Comparison of ENCODE assay signal across 1 cellular context in the genomic region with DNA sequence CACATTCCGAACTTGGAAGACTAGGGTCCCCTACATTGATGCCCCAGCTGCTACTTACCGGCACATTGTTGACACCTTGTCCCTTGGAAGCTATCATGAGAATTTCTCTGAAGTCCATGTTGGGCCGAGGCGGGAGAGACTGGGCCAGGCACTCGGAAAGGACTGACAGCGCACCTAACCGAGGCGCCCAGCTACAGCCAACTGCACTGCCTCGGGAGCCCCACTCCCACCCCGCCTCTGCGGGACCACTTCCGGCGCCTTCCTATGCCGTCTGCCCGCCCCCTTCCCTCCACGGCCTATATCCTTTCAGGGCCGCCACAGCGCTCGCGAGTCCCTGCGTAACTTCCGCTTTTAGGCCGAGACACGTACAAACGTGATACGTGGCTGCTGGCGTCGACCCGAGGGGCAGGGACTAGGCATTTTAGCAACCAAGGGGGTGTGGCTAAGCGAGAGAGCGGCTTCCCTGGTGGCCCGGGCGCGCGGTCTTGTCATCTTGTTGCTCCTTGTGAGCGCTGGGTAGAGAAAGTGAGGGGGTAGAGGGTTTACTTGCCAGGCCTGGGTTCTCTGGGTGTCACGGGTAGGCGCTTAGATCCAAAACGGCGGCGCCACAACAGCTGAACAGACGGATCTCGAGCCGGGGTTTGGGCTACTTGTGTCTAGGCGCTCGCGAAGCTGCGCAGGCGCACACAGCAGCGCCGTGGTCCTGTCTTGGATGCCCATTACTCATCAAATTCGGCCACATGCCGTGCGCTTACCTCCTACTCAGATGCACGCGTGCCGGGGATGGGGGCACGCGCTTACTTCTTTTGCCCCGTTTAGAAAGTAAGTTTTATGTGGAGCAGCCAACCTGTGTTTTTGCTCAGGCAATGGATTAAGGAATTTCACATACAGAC.
TF ChIP-seq lines count a peak whose summit lies in the region.

Gene SPTY2D1, minus strand, starts transcription at position 203 of the 893 bp plus-strand sequence. Its CDS starts 85 bp downstream, at position 118.

TF ChIP-seq in H1, 55 proteins besides CTCF, POLR2A, EP300 and RAD21 (continued from another document):
- TF ChIP-seq JUND (IDR thresholded peaks at IDR 0.05; ENCODE audit: low read length) (no peak), MAX (IDR thresholded peaks at IDR 0.05) (peak; percentile 91), CEBPB (IDR thresholded peaks at IDR 0.05; ENCODE audit: low read depth, low read length) (no peak), ATF3 (IDR thresholded peaks at IDR 0.05; ENCODE audit: insufficient read depth, low read depth, low read length) (0 out of 2 replicates have a peak, but pooled peaks have one; percentile 35), CHD2 (IDR thresholded peaks at IDR 0.05; ENCODE audit: low read length) (peak; percentile 72), CREB1 (IDR thresholded peaks at IDR 0.05) (peak; percentile 97), SP4 (IDR thresholded peaks at IDR 0.05; ENCODE audit: low read length) (no peak; the same call in 1 of the 2 replicates), TBP (IDR thresholded peaks at IDR 0.05; ENCODE audit: low read depth, low read length) (peak; percentile 85), KDM5A (IDR thresholded peaks at IDR 0.05; ENCODE audit: low read length) (peak; percentile 69; the same call in 1 of the 2 replicates), KDM4A (IDR thresholded peaks at IDR 0.05; ENCODE audit: low read depth, low read length, severe bottlenecking) (peak; percentile 72), TCF12 (IDR thresholded peaks at IDR 0.05; ENCODE audit: low read depth, low read length) (no peak), MAFK (IDR thresholded peaks at IDR 0.05; ENCODE audit: low read depth, low read length) (peak; percentile 62; the same call in 1 of the 2 replicates), JUN (IDR thresholded peaks at IDR 0.05; ENCODE audit: low read depth, low read length) (no peak), TAF7 (optimal IDR thresholded peaks at IDR 0.05; ENCODE audit: borderline replicate concordance, low read depth, low read length) (peak; percentile 49), RBBP5 (IDR thresholded peaks at IDR 0.05; ENCODE audit: borderline replicate concordance, low read depth, low read length) (0 out of 2 replicates have a peak, but pooled peaks have one; percentile 66), TAF1 (IDR thresholded peaks at IDR 0.05; ENCODE audit: low read depth, low read length) (peak; percentile 93), SP1 (IDR thresholded peaks at IDR 0.05; ENCODE audit: low read depth, low read length) (peak; percentile 49; the same call in 1 of the 2 replicates), NRF1 (IDR thresholded peaks at IDR 0.05; ENCODE audit: low read depth, low read length) (peak; percentile 68), EGR1 (IDR thresholded peaks at IDR 0.05; ENCODE audit: borderline replicate concordance, low read depth, low read length) (peak; percentile 65; the same call in 1 of the 2 replicates), BCL11A (IDR thresholded peaks at IDR 0.05; ENCODE audit: low read depth in 2 of 2, low read length in 2 of 2) (no peak), POLR2AphosphoS5 (IDR thresholded peaks at IDR 0.05; ENCODE audit: low read depth, low read length) (peak; percentile 97), BACH1 (IDR thresholded peaks at IDR 0.05; ENCODE audit: low read length) (peak; percentile 78), E2F6 (IDR thresholded peaks at IDR 0.05) (peak; percentile 89), KDM1A (IDR thresholded peaks at IDR 0.05; ENCODE audit: borderline replicate concordance, low read length) (no peak), PHF8 (conservative IDR thresholded peaks at IDR 0.05; ENCODE audit: low read depth, low read length) (peak; percentile 96), SAP30 (IDR thresholded peaks at IDR 0.05; ENCODE audit: insufficient read depth, insufficient replicate concordance, low read length) (peak; percentile 81), SRF (IDR thresholded peaks at IDR 0.05; ENCODE audit: low read depth, low read length) (peak; percentile 69), SUZ12 (IDR thresholded peaks at IDR 0.05; ENCODE audit: low read length) (no peak), HDAC6 (IDR thresholded peaks at IDR 0.05; ENCODE audit: low read depth, low read length) (no peak), CHD7 (IDR thresholded peaks at IDR 0.05; ENCODE audit: insufficient replicate concordance, low read length) (no peak), POU5F1 (IDR thresholded peaks at IDR 0.05; ENCODE audit: low read depth, low read length) (no peak)
- TF ChIP-seq, protein P1, sequence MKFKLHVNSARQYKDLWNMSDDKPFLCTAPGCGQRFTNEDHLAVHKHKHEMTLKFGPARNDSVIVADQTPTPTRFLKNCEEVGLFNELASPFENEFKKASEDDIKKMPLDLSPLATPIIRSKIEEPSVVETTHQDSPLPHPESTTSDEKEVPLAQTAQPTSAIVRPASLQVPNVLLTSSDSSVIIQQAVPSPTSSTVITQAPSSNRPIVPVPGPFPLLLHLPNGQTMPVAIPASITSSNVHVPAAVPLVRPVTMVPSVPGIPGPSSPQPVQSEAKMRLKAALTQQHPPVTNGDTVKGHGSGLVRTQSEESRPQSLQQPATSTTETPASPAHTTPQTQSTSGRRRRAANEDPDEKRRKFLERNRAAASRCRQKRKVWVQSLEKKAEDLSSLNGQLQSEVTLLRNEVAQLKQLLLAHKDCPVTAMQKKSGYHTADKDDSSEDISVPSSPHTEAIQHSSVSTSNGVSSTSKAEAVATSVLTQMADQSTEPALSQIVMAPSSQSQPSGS (IDR thresholded peaks at IDR 0.05; ENCODE audit: low read length): no peak
